ENCODE assay signal across 8 cellular contexts in the genomic region with DNA sequence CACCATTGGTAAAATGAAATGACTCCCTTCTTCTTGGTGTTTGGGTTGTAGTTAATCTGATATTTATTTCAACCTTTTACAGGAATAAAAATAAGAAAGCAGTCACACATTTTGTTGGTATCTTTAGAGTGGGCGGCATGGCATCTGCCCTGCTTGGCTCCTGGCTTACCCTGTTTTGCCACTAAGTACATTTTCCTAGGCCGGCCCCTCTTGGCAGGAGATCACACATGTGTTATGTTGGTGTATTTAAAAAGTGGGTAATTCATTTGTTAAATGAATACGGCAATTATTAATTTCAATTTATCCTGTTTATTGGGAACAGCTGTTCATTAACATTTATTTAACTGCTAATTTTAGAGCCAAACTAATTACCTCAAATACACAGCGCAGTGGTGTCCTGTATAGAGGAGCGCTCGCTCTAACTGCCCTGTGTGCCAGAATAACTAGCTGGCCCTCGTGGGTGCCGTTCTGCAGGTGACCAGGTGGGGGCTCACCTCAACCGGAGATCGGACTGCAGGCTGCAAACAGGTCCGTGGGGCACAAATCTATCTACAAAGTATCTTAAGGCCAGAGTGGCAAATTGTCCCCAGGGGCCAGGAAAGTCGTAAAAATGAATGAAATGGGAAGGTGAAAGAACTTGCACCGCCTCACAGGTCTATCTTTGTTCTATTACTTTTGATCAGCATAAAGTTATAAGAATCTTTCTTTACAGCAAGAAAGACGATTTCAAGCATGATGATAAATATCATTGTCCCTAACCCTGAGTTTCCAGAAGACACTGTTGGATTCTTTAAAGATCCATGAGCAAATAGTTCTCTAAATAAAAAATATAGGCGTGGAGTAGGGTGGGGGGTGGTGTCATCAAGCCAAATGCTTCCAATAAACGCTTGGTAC. TPM values are rescaled to one million over a fixed set of nuclear protein-coding genes. Genes with fewer than 3 reads are reported as not detected.
DNase-seq lines count a peak whose midpoint lies in the region; ATAC-seq and TF ChIP-seq lines count a peak whose summit lies in the region.

No MANE protein-coding gene starts in this region.

- DNase-seq in AG08395 (ENCODE audit: low spot score) (peak; percentile 64), NCI-H2081 treated with DMSO at 0.1 percent for 48 hours (lab: John Stamatoyannopoulos, UW) (peak; percentile 3), WTC11 (ENCODE audit: low spot score) (peak; percentile 86), mammary epithelial cell (peak; percentile 44), left kidney (ENCODE audit: low read depth, low spot score) (peak; percentile 77)
- peak; percentile 57 to 61 for DNase-seq in stimulated activated CD4-positive, alpha-beta T cell treated with anti-CD3 and anti-CD28 coated beads, Interleukin-4, amount 100 ng/mL, for 48 hours (ENCODE audit: low read depth in 2 of 2)

- 14% methylated on average over 16 of the region's 16 CpGs for WGBS in mammary epithelial cell (ENCODE audit: low coverage, missing lambda C conversion rate)

- no TSS peak for BruUV-seq in mammary epithelial cell (replicated peaks; lab: Mats Ljungman, UMichigan)

- CTCF ChIA-PET in WTC11 (lab: Charles Lee): interaction anchor here (0.6 to 4.6 kb wide), 25 partner anchors 10 to 827 kb away, joined by 3 to 65 read pairs (median 4); a partner anchor contains a TSS
- CTCF ChIA-PET in mammary epithelial cell (lab: Charles Lee; ENCODE audit: low non-redundant PET): interaction anchor here (0.5 to 1.5 kb wide), 3 partner anchors 106 to 647 kb away, joined by 4 to 8 read pairs (median 6); no protein-coding TSS in a partner anchor

- H3K27ac Mint-ChIP-seq in WTC11: no peak overlapping the region

- POLR2A ChIA-PET in WTC11 (lab: Charles Lee): no interaction called here

- no peaks in the 10 kb centered on the region for H3K36me3 ChIP-seq in mammary epithelial cell (ENCODE audit: insufficient read depth, low read length)

- peaks cover 8% of the 10 kb centered on the region for H3K4me1 Mint-ChIP-seq in WTC11

- no peaks in the 10 kb centered on the region for H3K27me3 ChIP-seq in mammary epithelial cell (ENCODE audit: insufficient read depth, low read length)

- no peak overlapping the region for H3K9ac ChIP-seq in mammary epithelial cell (ENCODE audit: insufficient read depth, low read length)

- no peaks in the 10 kb centered on the region for H4K20me1 ChIP-seq in mammary epithelial cell (ENCODE audit: insufficient read depth, low read length)

- H3K4me3 ChIP-seq in mammary epithelial cell (replicated peaks in 1 of 3; ENCODE audit: insufficient read depth in 1 of 3, low read depth in 2 of 3, low read length in 3 of 3): no peak overlapping the region

- in situ Hi-C loops in mammary epithelial cell (cut with MboI; ENCODE audit: low sequenced_read_pairs in 2 of 2): loop anchor here (5.0 to 25.0 kb wide), 6 partner anchors 425 to 845 kb away; no protein-coding TSS in a partner anchor

- no peak overlapping the region for H3K4me3 Mint-ChIP-seq in WTC11

- dilution Hi-C loops in mammary epithelial cell (cut with HindIII; ENCODE audit: low sequenced_read_pairs): no loop called here

- intact Hi-C loops in mammary epithelial cell (cut with micrococcal nuclease): loop anchor here (1.0 to 10.0 kb wide), 7 partner anchors 80 to 646 kb away; no protein-coding TSS in a partner anchor

- no peak overlapping the region for H2AFZ ChIP-seq in mammary epithelial cell (ENCODE audit: low read depth, low read length)

- no peaks in the 10 kb centered on the region for H3K36me3 Mint-ChIP-seq in WTC11

- peaks cover 4% of the 10 kb centered on the region for H3K4me1 ChIP-seq in mammary epithelial cell (ENCODE audit: insufficient read depth, low read length)

- H3K79me2 ChIP-seq in mammary epithelial cell (ENCODE audit: insufficient read depth, low read length): no peaks in the 10 kb centered on the region

- H3K9me3 ChIP-seq in mammary epithelial cell (replicated peaks; ENCODE audit: insufficient read depth, low read length): no peaks in the 10 kb centered on the region

- no peaks in the 10 kb centered on the region for H3K27me3 Mint-ChIP-seq in WTC11 (ENCODE audit: low read depth)

- TF ChIP-seq CTCF in WTC11 (IDR thresholded peaks at IDR 0.05) (peak; percentile 86), mammary epithelial cell (conservative IDR thresholded peaks at IDR 0.05 in 1 of 2, IDR thresholded peaks at IDR 0.05 in 1 of 2; ENCODE audit: extremely low read depth in 1 of 2, insufficient read depth in 1 of 2, low read depth in 1 of 2, low read length in 2 of 2) (peak; percentile 96)

- no peak overlapping the region for H3K4me2 ChIP-seq in mammary epithelial cell (ENCODE audit: insufficient read depth, low read depth, low read length)

- H3K27ac ChIP-seq in mammary epithelial cell (ENCODE audit: insufficient read depth, low read depth, low read length): no peak overlapping the region

- no peaks in the 10 kb centered on the region for H3K9me3 Mint-ChIP-seq in WTC11

- peak; percentile 90 for ATAC-seq in GM18520 (IDR thresholded peaks at IDR 0.05; ENCODE audit: unreplicated experiment)
- ATAC-seq in HG03025 (IDR thresholded peaks at IDR 0.05; ENCODE audit: low FRiP score, unreplicated experiment): peak; percentile 96
- ATAC-seq in WTC11: peak; percentile 99

TF ChIP-seq in WTC11, 78 proteins besides CTCF, POLR2A, EP300 and RAD21:
- TF ChIP-seq ESRRA (CRISPR knock-in tag; IDR thresholded peaks at IDR 0.05; ENCODE audit: borderline replicate concordance): no peak
- TF ChIP-seq CREM (CRISPR knock-in tag; IDR thresholded peaks at IDR 0.05): no peak
- TF ChIP-seq JUN (CRISPR knock-in tag; IDR thresholded peaks at IDR 0.05): no peak
- no peak for TF ChIP-seq IRF2 (CRISPR knock-in tag; IDR thresholded peaks at IDR 0.05; ENCODE audit: borderline replicate concordance, low read depth)
- no peak for TF ChIP-seq ZNF232 (CRISPR knock-in tag; IDR thresholded peaks at IDR 0.05)
- no peak for TF ChIP-seq RELA (CRISPR knock-in tag; IDR thresholded peaks at IDR 0.05; ENCODE audit: borderline replicate concordance)

RNA-seq across cellular contexts. Expression of a gene that starts 26.2 kb away (rescaled TPM):
- total RNA-seq in WTC11 (2021) (not detected in 3 replicates), mammary epithelial cell (not detected)
- polyA plus RNA-seq in mammary epithelial cell: not detected
- not detected for polyA minus RNA-seq in mammary epithelial cell

Comparison
In these comparisons a context has a peak if more than half of its experiments do, and no peak if none do; other contexts are left out.
1. DNase-seq: peak in every context shown above with its lines; median percentile 86 in WTC11; 77 in left kidney; 64 in AG08395; 59 in stimulated activated CD4-positive, alpha-beta T cell treated with anti-CD3 and anti-CD28 coated beads, Interleukin-4, amount 100 ng/mL, for 48 hours; 44 in mammary epithelial cell; 3 in NCI-H2081 treated with DMSO at 0.1 percent for 48 hours.